Comparison of ENCODE assay signal across 8 cellular contexts in genomic region chr2:181715033-181715630, GRCh38. TPM values are rescaled to one million over a fixed set of nuclear protein-coding genes. Genes with fewer than 3 reads are reported as not detected.
DNase-seq lines count a peak whose midpoint lies in the region; ATAC-seq and TF ChIP-seq lines count a peak whose summit lies in the region.

No MANE protein-coding gene starts in this region.

- CTCF ChIA-PET in naive thymus-derived CD4-positive, alpha-beta T cell (lab: Charles Lee), result interaction anchor here (0.5 to 2.6 kb wide), 31 partner anchors 9 to 1757 kb away, joined by 3 to 18 read pairs (median 3); partner anchors contain the start of gene ITGA4

- POLR2A ChIA-PET in naive thymus-derived CD4-positive, alpha-beta T cell (lab: Charles Lee), result no interaction called here

- no peaks in the 10 kb centered on the region for H3K9me3 ChIP-seq in naive thymus-derived CD4-positive, alpha-beta T cell (ENCODE audit: control insufficient read depth in 2 of 3, low read length in 3 of 3)

- H3K36me3 Mint-ChIP-seq in naive thymus-derived CD4-positive, alpha-beta T cell, result no peaks in the 10 kb centered on the region
- H3K36me3 Mint-ChIP-seq in stimulated activated naive B cell treated with anti-CD40 and anti-IgM and Interleukin-4, amounts not matched to agents 10 μg/mL and 1 μg/mL and 100 μg/mL, for 72 hours, result no peaks in the 10 kb centered on the region

- peak; percentile 92 for ATAC-seq in GM21447 (IDR thresholded peaks at IDR 0.05; ENCODE audit: unreplicated experiment)
- ATAC-seq in naive thymus-derived CD4-positive, alpha-beta T cell, result peak; percentile 90
- peak; percentile 79 to 86 for ATAC-seq in stimulated activated naive B cell treated with anti-CD40 and anti-IgM and Interleukin-4, amounts not matched to agents 10 μg/mL and 1 μg/mL and 100 μg/mL, for 72 hours (replicated peaks)

- H3K4me1 ChIP-seq in naive thymus-derived CD4-positive, alpha-beta T cell (ENCODE audit: control insufficient read depth in 2 of 2, insufficient read depth in 2 of 2, low read length in 2 of 2), result no peaks in the 10 kb centered on the region

- H3K27me3 ChIP-seq in naive thymus-derived CD4-positive, alpha-beta T cell (ENCODE audit: control insufficient read depth in 2 of 2, insufficient read depth in 2 of 2, low read length in 2 of 2), result no peaks in the 10 kb centered on the region

- in situ Hi-C loops in Caki2 (cut with HindIII; ENCODE audit: low pct_unique_long_range_greater_than_20kb, low sequenced_read_pairs), result no loop called here

- H3K4me1 Mint-ChIP-seq in naive thymus-derived CD4-positive, alpha-beta T cell, result no peaks in the 10 kb centered on the region
- no peaks in the 10 kb centered on the region for H3K4me1 Mint-ChIP-seq in stimulated activated naive B cell treated with anti-CD40 and anti-IgM and Interleukin-4, amounts not matched to agents 10 μg/mL and 1 μg/mL and 100 μg/mL, for 72 hours

- no peak overlapping the region for H3K27ac Mint-ChIP-seq in naive thymus-derived CD4-positive, alpha-beta T cell
- H3K27ac Mint-ChIP-seq in stimulated activated naive B cell treated with anti-CD40 and anti-IgM and Interleukin-4, amounts not matched to agents 10 μg/mL and 1 μg/mL and 100 μg/mL, for 72 hours, result no peak overlapping the region

- H3K27ac ChIP-seq in naive thymus-derived CD4-positive, alpha-beta T cell (ENCODE audit: low read depth, low read length), result no peak overlapping the region

- no peaks in the 10 kb centered on the region for H3K9me3 Mint-ChIP-seq in naive thymus-derived CD4-positive, alpha-beta T cell
- H3K9me3 Mint-ChIP-seq in stimulated activated naive B cell treated with anti-CD40 and anti-IgM and Interleukin-4, amounts not matched to agents 10 μg/mL and 1 μg/mL and 100 μg/mL, for 72 hours, result no peaks in the 10 kb centered on the region

- no peaks in the 10 kb centered on the region for H3K36me3 ChIP-seq in naive thymus-derived CD4-positive, alpha-beta T cell (ENCODE audit: control insufficient read depth in 2 of 3, insufficient read depth in 3 of 3, low read length in 3 of 3)

- DNase-seq in Caki2 (ENCODE audit: low read depth), result peak; percentile 70
- peak; percentile 31 for DNase-seq in HuH-7.5 (ENCODE audit: low spot score)
- DNase-seq in NOMO-1 treated with dmso at 0.1 percent for 144 hours (lab: John Stamatoyannopoulos, UW; ENCODE audit: unreplicated experiment), result peak; percentile 49
- peak; percentile 32 for DNase-seq in activated CD8-positive, alpha-beta memory T cell treated with anti-CD3 and anti-CD28 coated beads, Interleukin-2, amount 50 U/mL, for 1 hour (ENCODE audit: extremely low read depth)
- peak; percentile 84 for DNase-seq in epithelial cell of esophagus (ENCODE audit: low read depth)
- peak; percentile 30 to 78 (median 64) for DNase-seq in naive thymus-derived CD4-positive, alpha-beta T cell
- peak; percentile 47 for DNase-seq in stimulated activated naive B cell treated with anti-CD40 and anti-IgM and Interleukin-4, amounts not matched to agents 10 μg/mL and 1 μg/mL and 100 μg/mL, for 72 hours

- H3K4me3 Mint-ChIP-seq in naive thymus-derived CD4-positive, alpha-beta T cell, result no peak overlapping the region
- no peak overlapping the region for H3K4me3 Mint-ChIP-seq in stimulated activated naive B cell treated with anti-CD40 and anti-IgM and Interleukin-4, amounts not matched to agents 10 μg/mL and 1 μg/mL and 100 μg/mL, for 72 hours

- TF ChIP-seq CTCF in epithelial cell of esophagus (IDR thresholded peaks at IDR 0.05; ENCODE audit: insufficient read depth, low read depth, low read length, missing control alignments), result peak; percentile 65

- intact Hi-C loops in naive thymus-derived CD4-positive, alpha-beta T cell (cut with micrococcal nuclease), result loop anchor here (1.0 to 10.0 kb wide), 13 partner anchors 143 to 1591 kb away; no protein-coding TSS in a partner anchor

- H3K27me3 Mint-ChIP-seq in naive thymus-derived CD4-positive, alpha-beta T cell, result peaks cover 0 to 11% (median 0%) of the 10 kb centered on the region in 5 donors
- H3K27me3 Mint-ChIP-seq in stimulated activated naive B cell treated with anti-CD40 and anti-IgM and Interleukin-4, amounts not matched to agents 10 μg/mL and 1 μg/mL and 100 μg/mL, for 72 hours, result peaks cover 0 to 10% of the 10 kb centered on the region in 2 donors

- no peak overlapping the region for H3K4me3 ChIP-seq in epithelial cell of esophagus (ENCODE audit: low read length)
- H3K4me3 ChIP-seq in naive thymus-derived CD4-positive, alpha-beta T cell (ENCODE audit: low read length), result no peak overlapping the region

RNA-seq across cellular contexts. Expression of gene NEUROD1, which starts 34.8 kb away (rescaled TPM):
- total RNA-seq in Caki2 (2014; rRNA removed; shearing (Covaris generic); ENCODE audit: low replicate concordance), result not detected in 2 replicates
- total RNA-seq in naive thymus-derived CD4-positive, alpha-beta T cell, result not detected
- not detected for polyA plus RNA-seq in naive thymus-derived CD4-positive, alpha-beta T cell

RNA-seq across cellular contexts. Expression of gene CERKL, which starts 58.2 kb away (rescaled TPM):
- total RNA-seq in Caki2 (2014; rRNA removed; shearing (Covaris generic); ENCODE audit: low replicate concordance), result 0.52 and 1.6 TPM in 2 replicates
- under 1 TPM in 1 of 5 experiments, not detected in 4; 0.20 TPM for total RNA-seq in naive thymus-derived CD4-positive, alpha-beta T cell
- polyA plus RNA-seq in naive thymus-derived CD4-positive, alpha-beta T cell, result 10 to 100 TPM in 1 of 2 donors, 1 to 10 TPM in 1; 4.5 to 14.7 TPM

Comparison
In these comparisons a context has a peak if more than half of its experiments do, and no peak if none do; other contexts are left out.
1. DNase-seq: peak in every context shown above with its lines; median percentile 84 in epithelial cell of esophagus; 70 in Caki2; 64 in naive thymus-derived CD4-positive, alpha-beta T cell; 49 in NOMO-1 treated with dmso at 0.1 percent for 144 hours; 47 in stimulated activated naive B cell treated with anti-CD40 and anti-IgM and Interleukin-4, amounts not matched to agents 10 μg/mL and 1 μg/mL and 100 μg/mL, for 72 hours; 32 in activated CD8-positive, alpha-beta memory T cell treated with anti-CD3 and anti-CD28 coated beads, Interleukin-2, amount 50 U/mL, for 1 hour; 31 in HuH-7.5.